19 cellular contexts compared by ENCODE assay signal in the genomic region with DNA sequence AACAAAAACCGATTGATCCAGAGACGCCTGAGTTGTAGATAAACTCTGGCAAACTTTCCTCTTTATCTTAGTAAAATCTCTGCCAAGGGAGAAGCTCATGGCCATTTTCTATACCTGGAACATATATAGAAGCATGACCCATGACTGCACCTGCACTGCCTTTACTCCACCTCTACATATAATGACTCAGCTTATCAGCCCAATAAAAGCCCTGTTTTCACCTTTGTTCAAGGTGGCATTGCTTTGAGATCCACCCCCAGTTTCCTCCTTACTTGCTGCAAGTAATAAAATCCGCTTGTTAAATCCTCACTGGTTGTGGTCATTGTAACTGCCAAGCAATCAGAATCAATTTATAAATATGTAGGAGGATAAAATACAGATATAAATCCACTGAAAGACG.
"Had no signal": no experiment of that assay in that cellular context is flagged by ENCODE, and none has a peak within 500 bp of the region (broad histone marks: within the 10 kb centered on the region; RNA-seq: fewer than 3 reads in every experiment).

No MANE protein-coding gene starts in this region.

- DNase-seq: activated CD4-positive, alpha-beta memory T cell treated with anti-CD3 and anti-CD28 coated beads, Interleukin-2, amount 10 ng/mL, durations not matched to agents 7 days and 5 days; activated CD4-positive, alpha-beta T cell treated with anti-CD3 and anti-CD28 coated beads, Interleukin-2, amount 10 ng/mL, durations not matched to agents 24 days and 14 days; activated effector memory CD4-positive, alpha-beta T cell treated with Interleukin-2 at 50 U/mL for 16 hours; activated naive CD4-positive, alpha-beta T cell treated with anti-CD3 and anti-CD28 coated beads for 36 hours; activated naive CD8-positive, alpha-beta T cell treated with anti-CD3 and anti-CD28 coated beads, Interleukin-2, amount 10 ng/mL, durations not matched to agents 7 days and 5 days; activated T-cell treated with anti-CD3 and anti-CD28 coated beads, Interleukin-2, amount 50 U/mL, for 72 hours; amniotic stem cell; esophagus squamous epithelium; gastrocnemius medialis; heart left ventricle; lower lobe of right lung; natural killer cell; right cardiac atrium; stimulated activated CD4-positive, alpha-beta T cell treated with anti-CD3 and anti-CD28 coated beads, Interleukin-12 subunit alpha, Interleukin-12 subunit beta, amount 100 ng/mL, for 4 hours; stimulated activated CD4-positive, alpha-beta T cell treated with anti-CD3 and anti-CD28 coated beads, Interleukin-4, amount 100 ng/mL, for 4 hours; tibial artery had no signal

- H3K36me3 ChIP-seq: esophagus squamous epithelium, gastrocnemius medialis, heart left ventricle, lower lobe of right lung, prostate gland, tibial artery had no signal

- H3K4me1 Mint-ChIP-seq: activated CD4-positive, alpha-beta memory T cell treated with anti-CD3 and anti-CD28 coated beads, Interleukin-2, amount 10 ng/mL, durations not matched to agents 7 days and 5 days; activated CD4-positive, alpha-beta T cell treated with anti-CD3 and anti-CD28 coated beads, Interleukin-2, amount 10 ng/mL, durations not matched to agents 24 days and 14 days; activated naive CD8-positive, alpha-beta T cell treated with anti-CD3 and anti-CD28 coated beads, Interleukin-2, amount 10 ng/mL, durations not matched to agents 7 days and 5 days; natural killer cell had no signal

- H3K4me3 ChIP-seq: coronary artery, esophagus squamous epithelium, gastrocnemius medialis, heart left ventricle, lower lobe of right lung, prostate gland, tibial artery had no signal

- H3K27me3 Mint-ChIP-seq: activated CD4-positive, alpha-beta memory T cell treated with anti-CD3 and anti-CD28 coated beads, Interleukin-2, amount 10 ng/mL, durations not matched to agents 7 days and 5 days; activated CD4-positive, alpha-beta T cell treated with anti-CD3 and anti-CD28 coated beads, Interleukin-2, amount 10 ng/mL, durations not matched to agents 24 days and 14 days; activated naive CD8-positive, alpha-beta T cell treated with anti-CD3 and anti-CD28 coated beads, Interleukin-2, amount 10 ng/mL, durations not matched to agents 7 days and 5 days; stimulated activated naive CD8-positive, alpha-beta T cell treated with anti-CD3 and anti-CD28 coated beads, Interleukin-15, Interleukin-2, amounts not matched to agents 100 ng/mL and 50 ng/mL, for 24 hours had no signal

- H3K27me3 ChIP-seq: esophagus squamous epithelium, gastrocnemius medialis, heart left ventricle, tibial artery had no signal

- H3K27ac ChIP-seq: coronary artery, esophagus squamous epithelium, gastrocnemius medialis, heart left ventricle, lower lobe of right lung, prostate gland, tibial artery had no signal

- H3K4me3 Mint-ChIP-seq: activated CD4-positive, alpha-beta memory T cell treated with anti-CD3 and anti-CD28 coated beads, Interleukin-2, amount 10 ng/mL, durations not matched to agents 7 days and 5 days; activated CD4-positive, alpha-beta T cell treated with anti-CD3 and anti-CD28 coated beads, Interleukin-2, amount 10 ng/mL, durations not matched to agents 24 days and 14 days; activated naive CD4-positive, alpha-beta T cell treated with anti-CD3 and anti-CD28 coated beads for 36 hours; activated naive CD8-positive, alpha-beta T cell treated with anti-CD3 and anti-CD28 coated beads, Interleukin-2, amount 10 ng/mL, durations not matched to agents 7 days and 5 days; activated T-cell treated with anti-CD3 and anti-CD28 coated beads, Interleukin-2, amount 50 U/mL, for 72 hours; natural killer cell; stimulated activated naive CD8-positive, alpha-beta T cell treated with anti-CD3 and anti-CD28 coated beads, Interleukin-15, Interleukin-2, amounts not matched to agents 100 ng/mL and 50 ng/mL, for 24 hours had no signal

- H3K36me3 Mint-ChIP-seq: activated naive CD8-positive, alpha-beta T cell treated with anti-CD3 and anti-CD28 coated beads, Interleukin-2, amount 10 ng/mL, durations not matched to agents 7 days and 5 days; natural killer cell had no signal

- H3K9me3 Mint-ChIP-seq: activated CD4-positive, alpha-beta memory T cell treated with anti-CD3 and anti-CD28 coated beads, Interleukin-2, amount 10 ng/mL, durations not matched to agents 7 days and 5 days; activated CD4-positive, alpha-beta T cell treated with anti-CD3 and anti-CD28 coated beads, Interleukin-2, amount 10 ng/mL, durations not matched to agents 24 days and 14 days had no signal

- H3K4me1 ChIP-seq: esophagus squamous epithelium, gastrocnemius medialis, heart left ventricle, lower lobe of right lung, prostate gland, tibial artery had no signal

- H3K9me3 ChIP-seq: esophagus squamous epithelium, gastrocnemius medialis, heart left ventricle, lower lobe of right lung, prostate gland, tibial artery had no signal

- H3K27ac Mint-ChIP-seq: activated CD4-positive, alpha-beta memory T cell treated with anti-CD3 and anti-CD28 coated beads, Interleukin-2, amount 10 ng/mL, durations not matched to agents 7 days and 5 days; activated CD4-positive, alpha-beta T cell treated with anti-CD3 and anti-CD28 coated beads, Interleukin-2, amount 10 ng/mL, durations not matched to agents 24 days and 14 days; activated naive CD4-positive, alpha-beta T cell treated with anti-CD3 and anti-CD28 coated beads for 36 hours; activated naive CD8-positive, alpha-beta T cell treated with anti-CD3 and anti-CD28 coated beads, Interleukin-2, amount 10 ng/mL, durations not matched to agents 7 days and 5 days; activated T-cell treated with anti-CD3 and anti-CD28 coated beads, Interleukin-2, amount 50 U/mL, for 72 hours; natural killer cell; stimulated activated naive CD8-positive, alpha-beta T cell treated with anti-CD3 and anti-CD28 coated beads, Interleukin-15, Interleukin-2, amounts not matched to agents 100 ng/mL and 50 ng/mL, for 24 hours had no signal
